ENCODE assay signal across 18 cellular contexts in the genomic region with DNA sequence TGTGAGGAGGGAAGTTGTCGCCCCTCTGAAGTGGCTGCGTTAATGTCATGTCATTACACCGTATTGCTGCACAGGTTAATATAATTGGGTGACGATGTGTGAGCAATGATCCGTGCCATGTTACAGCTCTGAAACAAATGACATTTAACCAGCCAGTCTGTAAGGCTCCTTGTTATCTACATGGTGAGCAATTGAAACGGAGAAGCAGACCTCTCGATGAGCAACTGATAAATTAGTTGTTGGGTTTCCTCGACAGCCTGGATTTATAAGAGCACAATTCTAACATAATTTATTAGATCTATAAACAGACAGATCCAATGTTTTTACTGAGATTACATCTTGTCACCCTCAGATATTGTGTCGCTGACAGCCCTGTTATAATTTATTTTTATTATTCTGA. TPM values are rescaled to one million over a fixed set of nuclear protein-coding genes. Genes with fewer than 3 reads are reported as not detected.
"Had no signal": no experiment of that assay in that cellular context is flagged by ENCODE, and none has a peak within 500 bp of the region (broad histone marks: within the 10 kb centered on the region; RNA-seq: fewer than 3 reads in every experiment).

No MANE protein-coding gene starts in this region.

- H3K27me3 ChIP-seq: breast epithelium, vagina had no signal

- H3K27ac ChIP-seq: breast epithelium, epithelial cell of prostate, heart right ventricle, left ventricle myocardium inferior, prostate gland, spleen, thoracic aorta, vagina had no signal

- ATAC-seq: heart right ventricle; naive thymus-derived CD8-positive, alpha-beta T cell had no signal

- H3K4me3 ChIP-seq: breast epithelium, heart right ventricle, left ventricle myocardium inferior, prostate gland, spleen, thoracic aorta, vagina had no signal

- H3K4me1 ChIP-seq: breast epithelium, heart right ventricle, left ventricle myocardium inferior, prostate gland, vagina had no signal

- H3K9me3 ChIP-seq: breast epithelium, heart right ventricle, left ventricle myocardium inferior, prostate gland, spleen, thoracic aorta, vagina had no signal

- DNase-seq: activated CD4-positive, alpha-beta memory T cell treated with anti-CD3 and anti-CD28 coated beads for 36 hours; activated CD4-positive, alpha-beta T cell treated with anti-CD3 and anti-CD28 coated beads for 48 hours; activated naive CD4-positive, alpha-beta T cell treated with Interleukin-2 at 50 U/mL for 16 hours; activated naive CD8-positive, alpha-beta T cell treated with anti-CD3 and anti-CD28 coated beads for 36 hours; activated T-cell treated with anti-CD3 and anti-CD28 coated beads, Interleukin-2, amount 50 U/mL, for 48 hours; amniotic stem cell; heart right ventricle; kidney glomerular epithelial cell; left ventricle myocardium inferior; naive thymus-derived CD8-positive, alpha-beta T cell; spleen; stimulated activated CD4-positive, alpha-beta T cell treated with anti-CD3 and anti-CD28 coated beads, Interleukin-4, amount 100 ng/mL, for 1 hour; stimulated activated naive CD4-positive, alpha-beta T cell had no signal

- H3K36me3 ChIP-seq: breast epithelium, heart right ventricle, left ventricle myocardium inferior, prostate gland, spleen, thoracic aorta, vagina had no signal

RNA-seq across cellular contexts. Expression of gene MAFB, which starts 49.9 kb away (rescaled TPM):
- total RNA-seq: activated CD4-positive, alpha-beta memory T cell treated with anti-CD3 and anti-CD28 coated beads for 36 hours; activated naive CD8-positive, alpha-beta T cell treated with anti-CD3 and anti-CD28 coated beads for 36 hours had no signal
